In genomic region chr19:11361771-11362731, GRCh38 we compare ENCODE assay signal across 26 cellular contexts. TPM values are rescaled to one million over a fixed set of nuclear protein-coding genes. Genes with fewer than 3 reads are reported as not detected.
A peak's percentile ranks its signal among the peaks of the same experiment; 100 is the strongest.
DNase-seq lines count a peak whose midpoint lies in the region; ATAC-seq and TF ChIP-seq lines count a peak whose summit lies in the region.
"Had no signal": no experiment of that assay in that cellular context is flagged by ENCODE, and none has a peak within 500 bp of the region (broad histone marks: within the 10 kb centered on the region; RNA-seq: fewer than 3 reads in every experiment).

No MANE protein-coding gene starts in this region.

- POLR2A ChIA-PET in naive thymus-derived CD4-positive, alpha-beta T cell (lab: Charles Lee), result interaction anchor here (1.9 kb wide), 1 partner anchor 12 kb away, joined by 6 read pairs; the partner anchor contains the start of gene SWSAP1

- peaks cover 6 to 18% of the 10 kb centered on the region in 2 experiments for H3K4me1 Mint-ChIP-seq in H9
- peaks cover 0 to 7% (median 0%) of the 10 kb centered on the region in 7 donors for H3K4me1 Mint-ChIP-seq in naive thymus-derived CD4-positive, alpha-beta T cell
- H3K4me1 Mint-ChIP-seq: activated naive CD4-positive, alpha-beta T cell treated with anti-CD3 and anti-CD28 coated beads, Interleukin-2, amount 10 ng/mL, durations not matched to agents 7 days and 5 days; CD4-positive, alpha-beta memory T cell; stimulated activated naive B cell treated with anti-CD40 and anti-IgM and Interleukin-4, amounts not matched to agents 10 μg/mL and 1 μg/mL and 100 μg/mL, for 72 hours had no signal

- H2BK12ac ChIP-seq in H9 (ENCODE audit: insufficient read length, low read depth, low read length), result no peak overlapping the region

- H3K14ac ChIP-seq in H9 (ENCODE audit: insufficient read depth, low read length), result no peak overlapping the region

- H3K4ac ChIP-seq in H9 (ENCODE audit: low read depth, low read length), result no peak overlapping the region

- no peak overlapping the region for H4K91ac ChIP-seq in H9 (ENCODE audit: insufficient read length, low read depth, low read length)

- no peaks in the 10 kb centered on the region; the same call in 1 of the 2 replicates for H3K4me1 ChIP-seq in H9 (ENCODE audit: insufficient read depth, low read length)
- no peaks in the 10 kb centered on the region for H3K4me1 ChIP-seq in colonic mucosa
- H3K4me1 ChIP-seq in osteoblast (ENCODE audit: insufficient read depth, low read length), result no peaks in the 10 kb centered on the region
- H3K4me1 ChIP-seq in upper lobe of right lung, result no peaks in the 10 kb centered on the region
- no peaks in the 10 kb centered on the region for H3K4me1 ChIP-seq in naive thymus-derived CD4-positive, alpha-beta T cell (ENCODE audit: control insufficient read depth in 2 of 2, insufficient read depth in 2 of 2, low read length in 2 of 2)

- no peak overlapping the region for H2BK15ac ChIP-seq in H9 (ENCODE audit: low read depth, low read length)

- no peaks in the 10 kb centered on the region for H3K36me3 ChIP-seq in colonic mucosa
- peaks cover 44% of the 10 kb centered on the region for H3K36me3 ChIP-seq in osteoblast (ENCODE audit: insufficient read depth, low read length)
- H3K36me3 ChIP-seq in upper lobe of right lung, result peaks cover 16% of the 10 kb centered on the region
- peaks cover 0 to 26% (median 0%) of the 10 kb centered on the region in 3 experiments for H3K36me3 ChIP-seq in naive thymus-derived CD4-positive, alpha-beta T cell (ENCODE audit: control insufficient read depth in 2 of 3, insufficient read depth in 3 of 3, low read length in 3 of 3)

- H3K4me2 ChIP-seq in H9 (ENCODE audit: insufficient read depth, insufficient read length, low read length) (peak overlapping the region; percentile 59), osteoblast (ENCODE audit: insufficient read depth, low read length) (no peak overlapping the region)

- H4K5ac ChIP-seq in H9 (ENCODE audit: insufficient read length, low read depth, low read length), result no peak overlapping the region

- peaks cover 12% of the 10 kb centered on the region for H3K23me2 ChIP-seq in H9 (ENCODE audit: insufficient read length, low read depth, low read length, poor library complexity, severe bottlenecking)

- H3K27ac Mint-ChIP-seq in H9, result peak overlapping the region in 1 of 3 experiments; percentile 37; a peak in 2 of 7 replicates
- no peak overlapping the region for H3K27ac Mint-ChIP-seq in naive thymus-derived CD4-positive, alpha-beta T cell
- H3K27ac Mint-ChIP-seq: activated naive CD4-positive, alpha-beta T cell treated with anti-CD3 and anti-CD28 coated beads, Interleukin-2, amount 10 ng/mL, durations not matched to agents 7 days and 5 days; CD4-positive, alpha-beta memory T cell; stimulated activated naive B cell treated with anti-CD40 and anti-IgM and Interleukin-4, amounts not matched to agents 10 μg/mL and 1 μg/mL and 100 μg/mL, for 72 hours had no signal

- no peak overlapping the region for H2AK5ac ChIP-seq in H9 (ENCODE audit: insufficient read length, low read length)

- H3K27me3 Mint-ChIP-seq in H9 (ENCODE audit: low read depth), result peaks cover 37% of the 10 kb centered on the region
- peaks cover 0 to 4% (median 0%) of the 10 kb centered on the region in 5 donors for H3K27me3 Mint-ChIP-seq in naive thymus-derived CD4-positive, alpha-beta T cell
- H3K27me3 Mint-ChIP-seq: CD4-positive, alpha-beta memory T cell had no signal

- ATAC-seq in HG02970 (IDR thresholded peaks at IDR 0.05; ENCODE audit: low FRiP score, unreplicated experiment), result no peak
- no peak for ATAC-seq in upper lobe of right lung
- no peak for ATAC-seq in naive thymus-derived CD4-positive, alpha-beta T cell
- ATAC-seq: activated CD4-positive, CD25-positive, alpha-beta regulatory T cell treated with anti-CD3 and anti-CD28 coated beads, Interleukin-2, amount 50 U/mL, for 24 hours; stimulated activated naive B cell treated with anti-CD40 and anti-IgM and Interleukin-4, amounts not matched to agents 10 μg/mL and 1 μg/mL and 100 μg/mL, for 72 hours had no signal

- no peak overlapping the region for H3T11ph ChIP-seq in H9 (ENCODE audit: low read length)

- H3K18ac ChIP-seq in H9 (ENCODE audit: insufficient read length, low read depth, low read length), result no peak overlapping the region

- H3K23ac ChIP-seq in H9 (ENCODE audit: insufficient read length, low read depth, low read length), result no peak overlapping the region

- H3K36me3 Mint-ChIP-seq in H9 (ENCODE audit: insufficient read depth in 1 of 3, low read depth in 3 of 3), result peaks cover 0 to 2% (median 1%) of the 10 kb centered on the region in 3 experiments; a peak in 2 of 7 replicates
- H3K36me3 Mint-ChIP-seq in naive thymus-derived CD4-positive, alpha-beta T cell, result peaks cover 0 to 9% (median 0%) of the 10 kb centered on the region in 5 donors
- H3K36me3 Mint-ChIP-seq: activated naive CD4-positive, alpha-beta T cell treated with anti-CD3 and anti-CD28 coated beads, Interleukin-2, amount 10 ng/mL, durations not matched to agents 7 days and 5 days had no signal

- H2BK20ac ChIP-seq in H9 (ENCODE audit: low read depth, low read length, poor library complexity, severe bottlenecking), result no peak overlapping the region

- no peaks in the 10 kb centered on the region for H3K79me2 ChIP-seq in H9 (ENCODE audit: insufficient read depth, low read length)
- no peaks in the 10 kb centered on the region for H3K79me2 ChIP-seq in osteoblast (ENCODE audit: insufficient read depth, low read length)

- CTCF ChIA-PET in naive thymus-derived CD4-positive, alpha-beta T cell (lab: Charles Lee), result interaction anchor here (1.9 kb wide), 1 partner anchor 13 kb away, joined by 4 read pairs; the partner anchor contains the start of gene SWSAP1

- no peak overlapping the region for H3K4me3 ChIP-seq in colonic mucosa
- H3K4me3 ChIP-seq in osteoblast (ENCODE audit: insufficient read depth, low read length), result no peak overlapping the region
- no peak overlapping the region for H3K4me3 ChIP-seq in upper lobe of right lung
- H3K4me3 ChIP-seq in naive thymus-derived CD4-positive, alpha-beta T cell (ENCODE audit: low read length), result no peak overlapping the region
- H3K4me3 ChIP-seq: esophagus muscularis mucosa, sigmoid colon, thoracic aorta had no signal

- H3K9me3 ChIP-seq in H9 (ENCODE audit: control insufficient read depth, low read depth, low read length) (no peaks in the 10 kb centered on the region), colonic mucosa (no peaks in the 10 kb centered on the region), osteoblast (ENCODE audit: low read depth, low read length) (no peaks in the 10 kb centered on the region), upper lobe of right lung (no peaks in the 10 kb centered on the region)
- H3K9me3 ChIP-seq in naive thymus-derived CD4-positive, alpha-beta T cell (ENCODE audit: control insufficient read depth in 2 of 3, low read length in 3 of 3), result no peaks in the 10 kb centered on the region
- H3K9me3 ChIP-seq: esophagus muscularis mucosa, sigmoid colon, thoracic aorta had no signal

- H4K20me1 ChIP-seq in H9 (ENCODE audit: control insufficient read depth, insufficient read depth, insufficient read length) (no peaks in the 10 kb centered on the region), osteoblast (ENCODE audit: insufficient read depth, low read length) (peaks cover 18% of the 10 kb centered on the region)

- no peak overlapping the region for H3K56ac ChIP-seq in H9 (ENCODE audit: insufficient read length, low read depth, low read length)

- H2BK120ac ChIP-seq in H9 (ENCODE audit: low read depth, low read length, poor library complexity, severe bottlenecking), result no peak overlapping the region

- no peak overlapping the region for H2AFZ ChIP-seq in H9 (ENCODE audit: low read length)
- no peak overlapping the region for H2AFZ ChIP-seq in osteoblast (ENCODE audit: low read length)

- intact Hi-C loops in colonic mucosa (cut with DNase I) (no loop called here), upper lobe of right lung (cut with DNase I) (no loop called here)
- intact Hi-C loops in naive thymus-derived CD4-positive, alpha-beta T cell (cut with micrococcal nuclease), result no loop called here

- no peak overlapping the region for H3K9ac ChIP-seq in H9 (ENCODE audit: extremely low read depth, insufficient read length, low read length)
- H3K9ac ChIP-seq in colonic mucosa (ENCODE audit: low read depth in 2 of 2, low read length in 2 of 2), result peak overlapping the region in 1 of 2 donors; percentile 34

- DNase-seq in H9, result peak; percentile 90
- peak; percentile 65 for DNase-seq in colonic mucosa
- DNase-seq in iPS-NIHi11 (ENCODE audit: low spot score), result peak; percentile 77
- peak; percentile 73 for DNase-seq in osteoblast (ENCODE audit: insufficient read length, low spot score, missing footprints)
- DNase-seq in HPDE6-E6E7 (ENCODE audit: extremely low spot score), result no peak
- no peak for DNase-seq in upper lobe of right lung
- DNase-seq in naive thymus-derived CD4-positive, alpha-beta T cell, result no peak
- DNase-seq: activated CD8-positive, alpha-beta memory T cell treated with anti-CD3 and anti-CD28 coated beads for 24 hours; activated naive CD4-positive, alpha-beta T cell treated with anti-CD3 and anti-CD28 coated beads, Interleukin-2, amount 10 ng/mL, durations not matched to agents 7 days and 5 days; activated T-cell treated with anti-CD3 and anti-CD28 coated beads, Interleukin-2, amount 50 U/mL, for 4 hours; CD4-positive, alpha-beta memory T cell; central memory CD4-positive, alpha-beta T cell; GF-D8; Kasumi-1; NCI-H1092 treated with DMSO at 0.1 percent for 48 hours; NCI-H2029 treated with DMSO at 0.1 percent for 48 hours; NCI-H446 treated with DMSO at 0.1 percent for 48 hours; posterior cingulate gyrus; sigmoid colon; stimulated activated naive B cell treated with anti-CD40 and anti-IgM and Interleukin-4, amounts not matched to agents 10 μg/mL and 1 μg/mL and 100 μg/mL, for 72 hours; T1000 had no signal

- no CpG with 5 or more reads among the region's 35 CpGs for WGBS in H9 (ENCODE audit: extremely low coverage, insufficient read length, low lambda C conversion rate)

- H3K27me3 ChIP-seq in H9 (ENCODE audit: insufficient read depth, low read length) (no peaks in the 10 kb centered on the region; the same call in 1 of the 2 replicates), colonic mucosa (no peaks in the 10 kb centered on the region), osteoblast (ENCODE audit: insufficient read depth, low read length) (no peaks in the 10 kb centered on the region), upper lobe of right lung (no peaks in the 10 kb centered on the region)
- H3K27me3 ChIP-seq in naive thymus-derived CD4-positive, alpha-beta T cell (ENCODE audit: control insufficient read depth in 2 of 2, insufficient read depth in 2 of 2, low read length in 2 of 2), result no peaks in the 10 kb centered on the region
- H3K27me3 ChIP-seq: esophagus muscularis mucosa, sigmoid colon had no signal

- no peak overlapping the region for H4K8ac ChIP-seq in H9 (replicated peaks; ENCODE audit: insufficient read length, low read depth, low read length)

- no peak overlapping the region for H2BK5ac ChIP-seq in H9 (ENCODE audit: insufficient read length, low read length)

- H3K27ac ChIP-seq in H9 (ENCODE audit: insufficient read length, low read depth, low read length) (no peak overlapping the region), colonic mucosa (no peak overlapping the region), osteoblast (ENCODE audit: low read depth, low read length) (no peak overlapping the region), upper lobe of right lung (no peak overlapping the region)
- no peak overlapping the region for H3K27ac ChIP-seq in naive thymus-derived CD4-positive, alpha-beta T cell (ENCODE audit: low read depth, low read length)
- H3K27ac ChIP-seq: esophagus muscularis mucosa, RWPE1, sigmoid colon, thoracic aorta had no signal

- no peaks in the 10 kb centered on the region for H3K79me1 ChIP-seq in H9 (ENCODE audit: insufficient read depth, low read depth, low read length, poor library complexity, severe bottlenecking)

- TF ChIP-seq CTCF in H9 (conservative IDR thresholded peaks at IDR 0.05) (no peak), colonic mucosa (IDR thresholded peaks at IDR 0.05) (no peak), osteoblast (IDR thresholded peaks at IDR 0.05; ENCODE audit: extremely low read depth, low read depth, low read length) (no peak), upper lobe of right lung (IDR thresholded peaks at IDR 0.05) (no peak)

- H3K4me3 Mint-ChIP-seq in H9, result peak overlapping the region; percentile 62 to 82
- no peak overlapping the region for H3K4me3 Mint-ChIP-seq in naive thymus-derived CD4-positive, alpha-beta T cell
- H3K4me3 Mint-ChIP-seq: activated naive CD4-positive, alpha-beta T cell treated with anti-CD3 and anti-CD28 coated beads, Interleukin-2, amount 10 ng/mL, durations not matched to agents 7 days and 5 days; activated T-cell treated with anti-CD3 and anti-CD28 coated beads, Interleukin-2, amount 50 U/mL, for 4 hours; CD4-positive, alpha-beta memory T cell; stimulated activated naive B cell treated with anti-CD40 and anti-IgM and Interleukin-4, amounts not matched to agents 10 μg/mL and 1 μg/mL and 100 μg/mL, for 72 hours had no signal

- no peaks in the 10 kb centered on the region; a peak in 1 of 5 replicates for H3K9me3 Mint-ChIP-seq in H9
- H3K9me3 Mint-ChIP-seq in naive thymus-derived CD4-positive, alpha-beta T cell, result peaks cover 0 to 3% (median 0%) of the 10 kb centered on the region in 11 donors
- H3K9me3 Mint-ChIP-seq: activated naive CD4-positive, alpha-beta T cell treated with anti-CD3 and anti-CD28 coated beads, Interleukin-2, amount 10 ng/mL, durations not matched to agents 7 days and 5 days; activated T-cell treated with anti-CD3 and anti-CD28 coated beads, Interleukin-2, amount 50 U/mL, for 4 hours; CD4-positive, alpha-beta memory T cell; stimulated activated naive B cell treated with anti-CD40 and anti-IgM and Interleukin-4, amounts not matched to agents 10 μg/mL and 1 μg/mL and 100 μg/mL, for 72 hours had no signal

RNA-seq across cellular contexts. Expression of gene PLPPR2, which starts 6.8 kb away (rescaled TPM):
- total RNA-seq in H9 (2021), result 6.1 and 8.0 TPM in 2 replicates
- 1 to 10 TPM; 4.8 to 8.0 TPM for total RNA-seq in colonic mucosa
- 10.6 and 14.1 TPM in 2 replicates for total RNA-seq in osteoblast
- total RNA-seq in upper lobe of right lung, result 26.5 TPM
- 10 to 100 TPM in 4 of 5 experiments, 1 to 10 TPM in 1; 2.6 to 31.0 (median 13.7) TPM for total RNA-seq in naive thymus-derived CD4-positive, alpha-beta T cell
- 1 to 10 TPM in 1 of 2 donors, under 1 TPM in 1; 0.92 to 1.0 TPM for polyA plus RNA-seq in naive thymus-derived CD4-positive, alpha-beta T cell

RNA-seq across cellular contexts. Expression of gene SWSAP1, which starts 12.4 kb away (rescaled TPM):
- total RNA-seq in H9 (2021), result 3.8 and 5.2 TPM in 2 replicates
- total RNA-seq in colonic mucosa, result 1 to 10 TPM; 3.0 to 4.6 TPM
- 0.72 and 0.88 TPM in 2 replicates for total RNA-seq in osteoblast
- 3.2 TPM for total RNA-seq in upper lobe of right lung
- total RNA-seq in naive thymus-derived CD4-positive, alpha-beta T cell, result 1 to 10 TPM; 3.4 to 4.2 (median 4.0) TPM
- 1 to 10 TPM; 5.9 to 7.3 TPM for polyA plus RNA-seq in naive thymus-derived CD4-positive, alpha-beta T cell

RNA-seq across cellular contexts. Expression of gene CCDC159, which starts 15.7 kb away (rescaled TPM):
- total RNA-seq in H9 (2021) (5.7 and 5.8 TPM in 2 replicates), colonic mucosa (10 to 100 TPM; 17.4 to 21.4 TPM), osteoblast (4.0 and 8.0 TPM in 2 replicates), upper lobe of right lung (39.4 TPM)
- total RNA-seq in naive thymus-derived CD4-positive, alpha-beta T cell, result 10 to 100 TPM; 17.6 to 87.4 (median 84.3) TPM
- 10 to 100 TPM in 1 of 2 donors, 1 to 10 TPM in 1; 10.0 to 19.6 TPM for polyA plus RNA-seq in naive thymus-derived CD4-positive, alpha-beta T cell

RNA-seq across cellular contexts. Expression of gene TMEM205, which starts 16.0 kb away (rescaled TPM):
- 69.7 and 73.1 TPM in 2 replicates for total RNA-seq in H9 (2021)
- total RNA-seq in colonic mucosa, result 10 to 100 TPM; 45.4 to 63.4 TPM
- 29.2 and 59.4 TPM in 2 replicates for total RNA-seq in osteoblast
- total RNA-seq in upper lobe of right lung, result 74.6 TPM
- 10 to 100 TPM; 19.5 to 36.7 (median 29.5) TPM for total RNA-seq in naive thymus-derived CD4-positive, alpha-beta T cell
- polyA plus RNA-seq in naive thymus-derived CD4-positive, alpha-beta T cell, result 10 to 100 TPM; 66.7 to 81.0 TPM

RNA-seq across cellular contexts. Expression of gene EPOR, which starts 22.1 kb away (rescaled TPM):
- 8.9 and 9.3 TPM in 2 replicates for total RNA-seq in H9 (2021)
- 1 to 10 TPM; 2.8 to 5.8 TPM for total RNA-seq in colonic mucosa
- total RNA-seq in osteoblast, result 1.8 and 2.5 TPM in 2 replicates
- total RNA-seq in upper lobe of right lung, result 20.4 TPM
- 1 to 10 TPM; 5.1 to 9.5 (median 8.4) TPM for total RNA-seq in naive thymus-derived CD4-positive, alpha-beta T cell
- polyA plus RNA-seq in naive thymus-derived CD4-positive, alpha-beta T cell, result 10 to 100 TPM in 1 of 2 donors, 1 to 10 TPM in 1; 5.9 to 14.8 TPM

Comparison
In these comparisons a context has a peak if more than half of its experiments do, and no peak if none do; other contexts are left out.
1. DNase-seq: peak in H9 (single experiment), colonic mucosa (single experiment), iPS-NIHi11 (single experiment) and osteoblast (single experiment); none in HPDE6-E6E7 (single experiment), upper lobe of right lung (single experiment) and naive thymus-derived CD4-positive, alpha-beta T cell (0 of 9).
2. H3K4me3 Mint-ChIP-seq: peak in H9 (2 of 2); none in naive thymus-derived CD4-positive, alpha-beta T cell (0 of 10).